In the genomic region with DNA sequence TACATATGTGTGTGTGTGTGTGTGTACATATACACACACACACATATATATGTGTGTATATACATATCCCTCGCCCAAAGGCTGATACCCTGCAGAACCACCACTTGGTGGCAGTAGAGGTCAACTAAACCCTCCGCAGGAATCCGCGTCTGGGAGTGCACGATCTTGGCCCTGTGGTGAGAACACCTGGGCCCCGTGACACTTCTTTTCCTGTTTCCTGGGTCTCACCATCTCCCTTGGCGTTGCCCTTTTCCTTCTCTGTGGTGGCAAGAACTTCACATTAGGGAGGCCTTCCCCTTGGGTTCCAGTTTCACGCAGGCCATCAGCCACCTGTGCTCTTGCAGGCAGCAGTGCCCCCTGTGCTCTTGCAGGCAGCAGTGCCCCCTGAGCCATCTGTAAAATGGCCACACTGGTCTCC, we compare ENCODE assay signal across 9 cellular contexts. TPM values are rescaled to one million over a fixed set of nuclear protein-coding genes. Genes with fewer than 3 reads are reported as not detected.
A peak's percentile ranks its signal among the peaks of the same experiment; 100 is the strongest.
DNase-seq lines count a peak whose midpoint lies in the region; ATAC-seq and TF ChIP-seq lines count a peak whose summit lies in the region.
"Had no signal": no experiment of that assay in that cellular context is flagged by ENCODE, and none has a peak within 500 bp of the region (broad histone marks: within the 10 kb centered on the region; RNA-seq: fewer than 3 reads in every experiment).

No MANE protein-coding gene starts in this region.

- no peaks in the 10 kb centered on the region for H3K9me2 ChIP-seq in Loucy (replicated peaks; ENCODE audit: low read depth, low read length)

- no peaks in the 10 kb centered on the region for H4K20me1 ChIP-seq in Loucy (ENCODE audit: insufficient read depth, low read length, poor library complexity, severe bottlenecking)

- no peaks in the 10 kb centered on the region for H3K9me3 ChIP-seq in Loucy (ENCODE audit: insufficient read depth, low read depth, low read length)

- H3K4me3 ChIP-seq in Loucy (ENCODE audit: low read length, poor library complexity, severe bottlenecking): peak overlapping the region; percentile 44

- no peaks in the 10 kb centered on the region for H3K9me3 Mint-ChIP-seq in activated naive CD8-positive, alpha-beta T cell treated with anti-CD3 and anti-CD28 coated beads for 36 hours

- H3K36me3 Mint-ChIP-seq in activated naive CD8-positive, alpha-beta T cell treated with anti-CD3 and anti-CD28 coated beads for 36 hours: no peaks in the 10 kb centered on the region

- no peaks in the 10 kb centered on the region for H3K79me2 ChIP-seq in Loucy (ENCODE audit: insufficient read depth, low read length)

- ATAC-seq in left ventricle myocardium superior: peak; percentile 87
- ATAC-seq in sciatic nerve: peak; percentile 90

- H3K4me1 Mint-ChIP-seq in activated naive CD8-positive, alpha-beta T cell treated with anti-CD3 and anti-CD28 coated beads for 36 hours: peaks cover 11% of the 10 kb centered on the region

- H2AFZ ChIP-seq in Loucy (ENCODE audit: low read length): peak overlapping the region; percentile 83

- H3K27me3 Mint-ChIP-seq in activated naive CD8-positive, alpha-beta T cell treated with anti-CD3 and anti-CD28 coated beads for 36 hours: peaks cover 15% of the 10 kb centered on the region

- peak overlapping the region; percentile 65 for H3K4me2 ChIP-seq in Loucy (ENCODE audit: low read depth, low read length, poor library complexity, severe bottlenecking)

- H3K9ac ChIP-seq in Loucy (ENCODE audit: low read depth, low read length, poor library complexity, severe bottlenecking): no peak overlapping the region

- no peaks in the 10 kb centered on the region for H3K36me3 ChIP-seq in Loucy (ENCODE audit: insufficient read depth, low read length)

- H3K4me3 Mint-ChIP-seq in activated naive CD8-positive, alpha-beta T cell treated with anti-CD3 and anti-CD28 coated beads for 36 hours: no peak overlapping the region

- no peak overlapping the region for H3K27ac Mint-ChIP-seq in activated naive CD8-positive, alpha-beta T cell treated with anti-CD3 and anti-CD28 coated beads for 36 hours

- intact Hi-C loops in left ventricle myocardium superior (cut with micrococcal nuclease): loop anchor here (5.0 kb wide), 1 partner anchor 325 kb away; no protein-coding TSS in a partner anchor
- intact Hi-C loops in sciatic nerve (cut with DNase I): no loop called here

- H3K27me3 ChIP-seq in Loucy (ENCODE audit: insufficient read depth, low read length, poor library complexity, severe bottlenecking): no peaks in the 10 kb centered on the region

- peaks cover 6% of the 10 kb centered on the region for H3K4me1 ChIP-seq in Loucy (ENCODE audit: insufficient read depth, low read length, poor library complexity, severe bottlenecking)

- no peaks in the 10 kb centered on the region for H3F3A ChIP-seq in Loucy (ENCODE audit: low read depth)

- peak; percentile 62 for DNase-seq in HCEC 1CT
- peak; percentile 67 for DNase-seq in SK-N-DZ (ENCODE audit: low spot score)
- peak; percentile 62 for DNase-seq in activated naive CD8-positive, alpha-beta T cell treated with anti-CD3 and anti-CD28 coated beads for 36 hours
- DNase-seq in left ventricle myocardium superior: peak; percentile 41
- no peak for DNase-seq in sciatic nerve (ENCODE audit: low spot score)
- no peak for DNase-seq in KG1 (lab: John Stamatoyannopoulos, UW)

- peak; percentile 79 for TF ChIP-seq CTCF in GM12872 (IDR thresholded peaks at IDR 0.05; ENCODE audit: insufficient read depth, low read depth, low read length)
- peak; percentile 97 for TF ChIP-seq CTCF in Loucy (conservative IDR thresholded peaks at IDR 0.05; ENCODE audit: low read length)

RNA-seq across cellular contexts. Expression of a gene that starts 8.2 kb away (rescaled TPM):
- polyA plus RNA-seq in SK-N-DZ (2014; cell fraction: cytosol; rRNA removed): not detected in 2 replicates
- not detected in 2 replicates for polyA plus RNA-seq in SK-N-DZ (2014; cell fraction: nucleus; rRNA removed)
- not detected for total RNA-seq in activated naive CD8-positive, alpha-beta T cell treated with anti-CD3 and anti-CD28 coated beads for 36 hours
- total RNA-seq in left ventricle myocardium superior (not detected), sciatic nerve (not detected)
- total RNA-seq: temporal lobe had no signal

RNA-seq across cellular contexts. Expression of a gene that starts 53.0 kb away (rescaled TPM):
- polyA plus RNA-seq in SK-N-DZ (2014; cell fraction: cytosol; rRNA removed): not detected in 2 replicates
- polyA plus RNA-seq in SK-N-DZ (2014; cell fraction: nucleus; rRNA removed): not detected in 2 replicates
- not detected for total RNA-seq in activated naive CD8-positive, alpha-beta T cell treated with anti-CD3 and anti-CD28 coated beads for 36 hours
- total RNA-seq in left ventricle myocardium superior (0.40 TPM), sciatic nerve (59.3 TPM)

Comparison
In these comparisons a context has a peak if more than half of its experiments do, and no peak if none do; other contexts are left out.
1. DNase-seq: peak in HCEC 1CT (single experiment), SK-N-DZ (single experiment), activated naive CD8-positive, alpha-beta T cell treated with anti-CD3 and anti-CD28 coated beads for 36 hours (single experiment) and left ventricle myocardium superior (single experiment); none in sciatic nerve (single experiment) and KG1 (single experiment).
2. RNA of a gene that starts 53.0 kb away (total RNA-seq): 59.3 TPM in sciatic nerve (single experiment); 0.40 TPM in left ventricle myocardium superior (single experiment) and not detected in activated naive CD8-positive, alpha-beta T cell treated with anti-CD3 and anti-CD28 coated beads for 36 hours; every median in the first group is over 10 times any median in the second.